Comparison of ENCODE assay signal across 14 cellular contexts in genomic region chr2:223868005-223868404, GRCh38. TPM values are rescaled to one million over a fixed set of nuclear protein-coding genes. Genes with fewer than 3 reads are reported as not detected.
A peak's percentile ranks its signal among the peaks of the same experiment; 100 is the strongest.
DNase-seq lines count a peak whose midpoint lies in the region; ATAC-seq and TF ChIP-seq lines count a peak whose summit lies in the region.
"Had no signal": no experiment of that assay in that cellular context is flagged by ENCODE, and none has a peak within 500 bp of the region (broad histone marks: within the 10 kb centered on the region; RNA-seq: fewer than 3 reads in every experiment).

No MANE protein-coding gene starts in this region.

- H4K91ac ChIP-seq in neuronal stem cell (ENCODE audit: low read depth, low read length, poor library complexity) = no peak overlapping the region

- H3K4me1 ChIP-seq in neuronal stem cell (ENCODE audit: control insufficient read depth in 2 of 2, insufficient read depth in 1 of 2, low read depth in 1 of 2, low read length in 2 of 2) (peaks cover 0 to 1% of the 10 kb centered on the region in 2 donors), gastroesophageal sphincter (no peaks in the 10 kb centered on the region)

- H2BK15ac ChIP-seq in neuronal stem cell (ENCODE audit: low read length) = no peak overlapping the region

- H3K27me3 ChIP-seq in neuronal stem cell (ENCODE audit: control insufficient read depth in 3 of 3, insufficient read depth in 3 of 3, low read depth in 1 of 3, low read length in 3 of 3) = no peaks in the 10 kb centered on the region
- no peaks in the 10 kb centered on the region for H3K27me3 ChIP-seq in gastroesophageal sphincter
- H3K27me3 ChIP-seq: brain microvascular endothelial cell, MG63 had no signal

- H3K36me3 ChIP-seq in neuronal stem cell (replicated peaks in 1 of 2; ENCODE audit: control insufficient read depth in 2 of 2, insufficient read depth in 2 of 2, low read length in 2 of 2) = peaks cover 0 to 16% of the 10 kb centered on the region in 2 donors
- peaks cover 0 to 43% of the 10 kb centered on the region in 2 donors for H3K36me3 ChIP-seq in gastroesophageal sphincter

- no peak overlapping the region for H4K8ac ChIP-seq in neuronal stem cell (ENCODE audit: low read depth, low read length)

- no peak overlapping the region for H2AFZ ChIP-seq in neuronal stem cell (ENCODE audit: low read length)

- no peak for TF ChIP-seq CTCF in gastroesophageal sphincter (IDR thresholded peaks at IDR 0.05)

- peaks cover 35% of the 10 kb centered on the region for H3K4me1 Mint-ChIP-seq in activated CD4-positive, alpha-beta memory T cell treated with anti-CD3 and anti-CD28 coated beads, Interleukin-2, amount 10 ng/mL, durations not matched to agents 7 days and 5 days

- no peak overlapping the region for H3K4me3 Mint-ChIP-seq in activated CD4-positive, alpha-beta memory T cell treated with anti-CD3 and anti-CD28 coated beads, Interleukin-2, amount 10 ng/mL, durations not matched to agents 7 days and 5 days
- H3K4me3 Mint-ChIP-seq: activated T-helper 1 cell treated with anti-CD3 and anti-CD28 coated beads, Interleukin-12 subunit alpha, Interleukin-12 subunit beta, Interleukin-2, Interleukin-4 antibody, amounts not matched to agents 30 ng/mL and 10 ng/mL and 1 ng/mL, durations not matched to agents 14 hours and 24 hours and 36 hours; naive thymus-derived CD8-positive, alpha-beta T cell had no signal

- H3K27me3 Mint-ChIP-seq in activated CD4-positive, alpha-beta memory T cell treated with anti-CD3 and anti-CD28 coated beads, Interleukin-2, amount 10 ng/mL, durations not matched to agents 7 days and 5 days = no peaks in the 10 kb centered on the region
- H3K27me3 Mint-ChIP-seq: naive thymus-derived CD8-positive, alpha-beta T cell had no signal

- DNase-seq in MV-4-11 (lab: John Stamatoyannopoulos, UW) = peak; percentile 55
- DNase-seq in neuronal stem cell (ENCODE audit: low spot score) = no peak
- no peak for DNase-seq in kidney tubule cell (ENCODE audit: low spot score)
- no peak for DNase-seq in activated CD4-positive, alpha-beta memory T cell treated with anti-CD3 and anti-CD28 coated beads, Interleukin-2, amount 10 ng/mL, durations not matched to agents 7 days and 5 days
- no peak for DNase-seq in erythroblast (lab: John Stamatoyannopoulos, UW)
- DNase-seq: brain microvascular endothelial cell; MG63; naive thymus-derived CD8-positive, alpha-beta T cell; T-helper 9 cell had no signal

- ATAC-seq in GM19328 (IDR thresholded peaks at IDR 0.05; ENCODE audit: unreplicated experiment) (peak; percentile 66), HG02798 (IDR thresholded peaks at IDR 0.05; ENCODE audit: poor library complexity, unreplicated experiment) (peak; percentile 72), gastroesophageal sphincter (no peak)
- ATAC-seq: naive thymus-derived CD8-positive, alpha-beta T cell had no signal

- no peaks in the 10 kb centered on the region for H3K79me1 ChIP-seq in neuronal stem cell (ENCODE audit: low read depth, low read length)

- peaks cover 0 to 2% of the 10 kb centered on the region in 2 donors for H3K9me3 ChIP-seq in neuronal stem cell (replicated peaks in 1 of 2; ENCODE audit: control insufficient read depth in 2 of 2, insufficient read depth in 1 of 2, low read depth in 1 of 2, low read length in 2 of 2)
- H3K9me3 ChIP-seq in gastroesophageal sphincter = no peaks in the 10 kb centered on the region
- H3K9me3 ChIP-seq: MG63 had no signal

- peaks cover 2% of the 10 kb centered on the region for H3K9me3 Mint-ChIP-seq in activated CD4-positive, alpha-beta memory T cell treated with anti-CD3 and anti-CD28 coated beads, Interleukin-2, amount 10 ng/mL, durations not matched to agents 7 days and 5 days
- H3K9me3 Mint-ChIP-seq: activated T-helper 1 cell treated with anti-CD3 and anti-CD28 coated beads, Interleukin-12 subunit alpha, Interleukin-12 subunit beta, Interleukin-2, Interleukin-4 antibody, amounts not matched to agents 30 ng/mL and 10 ng/mL and 1 ng/mL, durations not matched to agents 14 hours and 24 hours and 36 hours had no signal

- H3K18ac ChIP-seq in neuronal stem cell (ENCODE audit: low read length) = peak overlapping the region; percentile 52

- no peak for TF ChIP-seq POLR2A in erythroblast (IDR thresholded peaks at IDR 0.05; ENCODE audit: low read length)
- no peak for TF ChIP-seq POLR2A in gastroesophageal sphincter (IDR thresholded peaks at IDR 0.05)

- H3K4me2 ChIP-seq in neuronal stem cell (ENCODE audit: insufficient read depth, low read length, poor library complexity, severe bottlenecking) = no peak overlapping the region

- no peak overlapping the region for H3K23ac ChIP-seq in neuronal stem cell (ENCODE audit: low read depth, low read length, poor library complexity)

- H2BK120ac ChIP-seq in neuronal stem cell (ENCODE audit: low read depth, low read length) = no peak overlapping the region

- H3K4me3 ChIP-seq in neuronal stem cell (ENCODE audit: low read length in 2 of 2) (no peak overlapping the region), gastroesophageal sphincter (no peak overlapping the region)
- H3K4me3 ChIP-seq: MG63 had no signal

- H2BK12ac ChIP-seq in neuronal stem cell (ENCODE audit: low read length) = no peak overlapping the region

- no peak for TF ChIP-seq EP300 in gastroesophageal sphincter (IDR thresholded peaks at IDR 0.05)

- H3K9ac ChIP-seq in neuronal stem cell (ENCODE audit: low read depth, low read length, poor library complexity) = peak overlapping the region; percentile 63

- no peak overlapping the region for H3K27ac Mint-ChIP-seq in activated CD4-positive, alpha-beta memory T cell treated with anti-CD3 and anti-CD28 coated beads, Interleukin-2, amount 10 ng/mL, durations not matched to agents 7 days and 5 days
- H3K27ac Mint-ChIP-seq: activated T-helper 1 cell treated with anti-CD3 and anti-CD28 coated beads, Interleukin-12 subunit alpha, Interleukin-12 subunit beta, Interleukin-2, Interleukin-4 antibody, amounts not matched to agents 30 ng/mL and 10 ng/mL and 1 ng/mL, durations not matched to agents 14 hours and 24 hours and 36 hours had no signal

- whole genome bisulfite sequencing in neuronal stem cell (ENCODE audit: extremely low coverage in 2 of 2, insufficient read length in 2 of 2, insufficient replicate concordance in 1 of 2), 2 donors = no CpG with 5 or more reads among the region's 3 CpGs
- 90 to 100% methylated on average over 1 to 2 of the region's 3 CpGs for WGBS in gastroesophageal sphincter (ENCODE audit: low coverage in 1 of 2), 2 donors

- H3K36me3 Mint-ChIP-seq in activated CD4-positive, alpha-beta memory T cell treated with anti-CD3 and anti-CD28 coated beads, Interleukin-2, amount 10 ng/mL, durations not matched to agents 7 days and 5 days (ENCODE audit: low read depth) = peaks cover 30% of the 10 kb centered on the region

- no peak overlapping the region for H3K14ac ChIP-seq in neuronal stem cell (ENCODE audit: low read length)

- CTCF ChIA-PET in activated CD4-positive, alpha-beta memory T cell treated with anti-CD3 and anti-CD28 coated beads, Interleukin-2, amount 10 ng/mL, durations not matched to agents 7 days and 5 days (lab: Charles Lee) = interaction anchor here (0.9 kb wide), 1 partner anchor 102 kb away, joined by 3 read pairs; no protein-coding TSS in a partner anchor

- POLR2A ChIA-PET in activated CD4-positive, alpha-beta memory T cell treated with anti-CD3 and anti-CD28 coated beads, Interleukin-2, amount 10 ng/mL, durations not matched to agents 7 days and 5 days (lab: Charles Lee) = interaction anchor here (1.5 kb wide), 1 partner anchor 10 kb away, joined by 4 read pairs; no protein-coding TSS in a partner anchor

- peak overlapping the region; percentile 28 for H3K4ac ChIP-seq in neuronal stem cell (ENCODE audit: low read length)

- H2BK5ac ChIP-seq in neuronal stem cell (ENCODE audit: low read length) = no peak overlapping the region

- H3K27ac ChIP-seq in neuronal stem cell (replicated peaks; ENCODE audit: low read length) (no peak overlapping the region), gastroesophageal sphincter (no peak overlapping the region)
- H3K27ac ChIP-seq: brain microvascular endothelial cell, epithelial cell of prostate had no signal

- no peak overlapping the region for H2AK5ac ChIP-seq in neuronal stem cell (ENCODE audit: low read depth, low read length)

RNA-seq across cellular contexts. Expression of gene AP1S3, which starts 30.6 kb away (rescaled TPM):
- 3.1 TPM for polyA plus RNA-seq in neuronal stem cell (2013, experiment 1 of 2)
- polyA plus RNA-seq in neuronal stem cell (2013, experiment 2 of 2) = 3.1 TPM
- total RNA-seq in activated CD4-positive, alpha-beta memory T cell treated with anti-CD3 and anti-CD28 coated beads, Interleukin-2, amount 10 ng/mL, durations not matched to agents 7 days and 5 days = 1 to 10 TPM; 6.4 to 6.9 TPM
- 1 to 10 TPM in 1 of 4 donors, under 1 TPM in 2, not detected in 1; 0.23 to 4.6 (median 0.54) TPM for total RNA-seq in gastroesophageal sphincter
